Comparison of ENCODE assay signal across 23 cellular contexts in the genomic region with DNA sequence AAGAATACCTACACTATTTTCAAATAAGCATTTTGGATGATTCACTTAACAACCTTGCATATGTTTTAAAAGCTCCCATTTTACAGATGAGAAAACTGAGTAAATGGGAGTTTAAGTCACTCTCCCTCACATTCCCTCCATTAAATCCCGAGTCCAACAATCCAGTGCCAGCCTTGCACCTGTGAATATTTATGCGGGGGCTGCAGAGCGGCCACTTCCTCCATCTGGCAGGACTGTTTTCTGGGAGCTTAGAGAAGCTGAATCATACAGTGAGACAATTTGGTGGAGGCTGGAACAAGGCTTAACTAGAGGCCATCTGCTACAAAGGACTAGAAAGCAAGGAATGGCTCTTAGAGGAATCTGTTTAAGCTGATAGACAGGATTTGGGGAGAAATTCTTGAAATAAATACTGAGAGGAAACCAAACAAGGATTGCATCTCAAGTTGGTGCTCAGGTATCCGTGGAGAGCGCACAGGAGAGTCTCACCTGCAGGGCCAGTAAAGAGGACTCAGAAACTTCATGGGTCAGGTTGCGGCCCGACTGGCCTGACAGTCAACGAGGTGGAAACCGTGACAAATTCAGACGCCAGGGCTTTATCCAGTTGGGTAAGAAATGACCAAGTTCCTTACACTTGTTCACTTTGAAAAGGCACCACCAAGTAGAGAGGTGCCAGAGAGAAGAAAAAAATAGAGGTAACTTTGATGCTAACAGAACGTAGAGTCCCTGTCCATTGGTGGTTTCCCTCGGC.
"Had no signal": no experiment of that assay in that cellular context is flagged by ENCODE, and none has a peak within 500 bp of the region (broad histone marks: within the 10 kb centered on the region; RNA-seq: fewer than 3 reads in every experiment).

No MANE protein-coding gene starts in this region.

- H3K27me3 ChIP-seq: dorsolateral prefrontal cortex, esophagus muscularis mucosa, gastroesophageal sphincter, neutrophil, pancreas, right atrium auricular region, tibial nerve had no signal

- H3K4me3 ChIP-seq: dorsolateral prefrontal cortex, esophagus muscularis mucosa, gastroesophageal sphincter, lung, pancreas, psoas muscle, right atrium auricular region, tibial nerve had no signal

- H3K27me3 Mint-ChIP-seq: activated CD4-positive, alpha-beta memory T cell treated with anti-CD3 and anti-CD28 coated beads for 36 hours; central memory CD8-positive, alpha-beta T cell; effector memory CD8-positive, alpha-beta T cell; stimulated activated naive CD8-positive, alpha-beta T cell treated with anti-CD3 and anti-CD28 coated beads, Interleukin-15, Interleukin-2, amounts not matched to agents 100 ng/mL and 50 ng/mL, for 24 hours; T-helper 17 cell had no signal

- H3K27ac ChIP-seq: dorsolateral prefrontal cortex, esophagus muscularis mucosa, gastroesophageal sphincter, neutrophil, pancreas, psoas muscle, right atrium auricular region, tibial nerve had no signal

- H3K27ac Mint-ChIP-seq: activated CD4-positive, alpha-beta memory T cell treated with anti-CD3 and anti-CD28 coated beads for 36 hours; activated naive CD8-positive, alpha-beta T cell treated with anti-CD3 and anti-CD28 coated beads for 36 hours; effector memory CD8-positive, alpha-beta T cell; mesothelial cell of epicardium; natural killer cell treated with Interleukin-12 subunit alpha and Interleukin-12 subunit beta and Interleukin-15 and Interleukin-18, amount 100 ng/mL, for 72 hours; stimulated activated naive CD8-positive, alpha-beta T cell treated with anti-CD3 and anti-CD28 coated beads, Interleukin-15, Interleukin-2, amounts not matched to agents 100 ng/mL and 50 ng/mL, for 24 hours; T-helper 17 cell had no signal

- H3K4me1 ChIP-seq: pancreas, psoas muscle, right atrium auricular region had no signal

- H3K9me3 Mint-ChIP-seq: activated CD4-positive, alpha-beta memory T cell treated with anti-CD3 and anti-CD28 coated beads for 36 hours; activated naive CD8-positive, alpha-beta T cell treated with anti-CD3 and anti-CD28 coated beads for 36 hours; central memory CD8-positive, alpha-beta T cell; effector memory CD8-positive, alpha-beta T cell; natural killer cell treated with Interleukin-12 subunit alpha and Interleukin-12 subunit beta and Interleukin-15 and Interleukin-18, amount 100 ng/mL, for 72 hours; stimulated activated naive CD8-positive, alpha-beta T cell treated with anti-CD3 and anti-CD28 coated beads, Interleukin-15, Interleukin-2, amounts not matched to agents 100 ng/mL and 50 ng/mL, for 24 hours had no signal

- H3K4me3 Mint-ChIP-seq: activated CD4-positive, alpha-beta memory T cell treated with anti-CD3 and anti-CD28 coated beads for 36 hours; activated naive CD8-positive, alpha-beta T cell treated with anti-CD3 and anti-CD28 coated beads for 36 hours; central memory CD8-positive, alpha-beta T cell; effector memory CD8-positive, alpha-beta T cell; mesothelial cell of epicardium; natural killer cell treated with Interleukin-12 subunit alpha and Interleukin-12 subunit beta and Interleukin-15 and Interleukin-18, amount 100 ng/mL, for 72 hours; stimulated activated naive CD8-positive, alpha-beta T cell treated with anti-CD3 and anti-CD28 coated beads, Interleukin-15, Interleukin-2, amounts not matched to agents 100 ng/mL and 50 ng/mL, for 24 hours; T-helper 17 cell had no signal

- H3K9me3 ChIP-seq: esophagus muscularis mucosa, neutrophil, pancreas, right atrium auricular region, tibial nerve had no signal

- DNase-seq: activated CD4-positive, alpha-beta memory T cell treated with anti-CD3 and anti-CD28 coated beads for 36 hours; activated CD4-positive, alpha-beta T cell treated with anti-CD3 and anti-CD28 coated beads for 48 hours; activated CD4-positive, CD25-positive, alpha-beta regulatory T cell; activated naive CD4-positive, alpha-beta T cell treated with Interleukin-2 at 50 U/mL for 16 hours; activated naive CD8-positive, alpha-beta T cell treated with anti-CD3 and anti-CD28 coated beads for 36 hours; activated T-cell treated with anti-CD3 and anti-CD28 coated beads, Interleukin-2, amount 50 U/mL, for 48 hours; effector memory CD8-positive, alpha-beta T cell; pancreas; psoas muscle; stimulated activated CD4-positive, alpha-beta T cell treated with anti-CD3 and anti-CD28 coated beads, Interleukin-12 subunit alpha, Interleukin-12 subunit beta, amount 100 ng/mL, for 4 hours; substantia nigra; T-helper 17 cell had no signal

- H3K4me1 Mint-ChIP-seq: activated naive CD8-positive, alpha-beta T cell treated with anti-CD3 and anti-CD28 coated beads for 36 hours; central memory CD8-positive, alpha-beta T cell; mesothelial cell of epicardium; T-helper 17 cell had no signal

- ATAC-seq: effector memory CD8-positive, alpha-beta T cell; gastroesophageal sphincter; natural killer cell treated with Interleukin-12 subunit alpha and Interleukin-12 subunit beta and Interleukin-15 and Interleukin-18, amount 100 ng/mL, for 72 hours; pancreas; psoas muscle; T-helper 17 cell had no signal

- H3K36me3 Mint-ChIP-seq: activated CD4-positive, alpha-beta memory T cell treated with anti-CD3 and anti-CD28 coated beads for 36 hours; activated naive CD8-positive, alpha-beta T cell treated with anti-CD3 and anti-CD28 coated beads for 36 hours; mesothelial cell of epicardium had no signal

- H3K36me3 ChIP-seq: esophagus muscularis mucosa, gastroesophageal sphincter, neutrophil, pancreas, right atrium auricular region, tibial nerve had no signal
